Comparison of ENCODE assay signal across 1 cellular context in genomic region chr1:22418352-22418751, GRCh38.
TF ChIP-seq lines count a peak whose summit lies in the region.

No MANE protein-coding gene starts in this region.

TF ChIP-seq in HCT116, 20 proteins besides CTCF, POLR2A, EP300 and RAD21:
- TF ChIP-seq FOSL1 (IDR thresholded peaks at IDR 0.05; ENCODE audit: low read depth) (no peak), TCF7L2 (IDR thresholded peaks at IDR 0.05; ENCODE audit: borderline replicate concordance, extremely low read depth, insufficient read depth, insufficient read length) (no peak), EZH2phosphoT487 (IDR thresholded peaks at IDR 0.05; ENCODE audit: borderline replicate concordance) (no peak), MAX (IDR thresholded peaks at IDR 0.05) (no peak), ZBTB33 (IDR thresholded peaks at IDR 0.05; ENCODE audit: extremely low read depth, insufficient replicate concordance, low read length) (no peak)
